19 cellular contexts compared by ENCODE assay signal in genomic region chr19:4444765-4445741, GRCh38. TPM values are rescaled to one million over a fixed set of nuclear protein-coding genes. Genes with fewer than 3 reads are reported as not detected.
DNase-seq lines count a peak whose midpoint lies in the region; ATAC-seq, FAIRE-seq and TF ChIP-seq lines count a peak whose summit lies in the region.
"Had no signal": no experiment of that assay in that cellular context is flagged by ENCODE, and none has a peak within 500 bp of the region (broad histone marks: within the 10 kb centered on the region; RNA-seq: fewer than 3 reads in every experiment).

No MANE protein-coding gene starts in this region.

- H3K4me1 ChIP-seq in DND-41 (ENCODE audit: insufficient read depth, low read length) (no peaks in the 10 kb centered on the region), HUES48 (ENCODE audit: control insufficient read depth, insufficient read depth, low read length) (no peaks in the 10 kb centered on the region), K562 (replicated peaks in 1 of 2; ENCODE audit: control insufficient read depth in 2 of 2, insufficient read depth in 2 of 2, low read length in 2 of 2) (peaks cover 0 to 68% of the 10 kb centered on the region in 2 experiments; a peak in 3 of 5 replicates), neuronal stem cell (ENCODE audit: control insufficient read depth in 2 of 2, insufficient read depth in 1 of 2, low read depth in 1 of 2, low read length in 2 of 2) (peaks cover 0 to 2% of the 10 kb centered on the region in 2 donors)
- H3K4me1 ChIP-seq: transverse colon had no signal

- TF ChIP-seq RAD21 in K562 (CRISPR knock-in tag; conservative IDR thresholded peaks at IDR 0.05 in 1 of 2, IDR thresholded peaks at IDR 0.05 in 1 of 2): no peak

- in situ Hi-C loops in K562 (cut with MboI): no loop called here

- ATAC-seq in DND-41 (ENCODE audit: insufficient read depth, low read depth) (peak; percentile 4; the same call in 1 of the 3 replicates), K562 (peak; percentile 6; the same call in 2 of the 3 replicates)
- no peak for ATAC-seq in activated CD8-positive, alpha-beta T cell treated with anti-CD3 and anti-CD28 coated beads, Interleukin-2, amount 10 ng/mL, durations not matched to agents 7 days and 5 days

- intact Hi-C loops in K562 (cut with micrococcal nuclease): no loop called here

- no peak overlapping the region for H3K18ac ChIP-seq in neuronal stem cell (ENCODE audit: low read length)

- no peak for TF ChIP-seq CTCF in DND-41 (IDR thresholded peaks at IDR 0.05; ENCODE audit: borderline replicate concordance, extremely low read depth, low read length, poor library complexity, severe bottlenecking)
- no peak for TF ChIP-seq CTCF in K562 (IDR thresholded peaks at IDR 0.05 in 2 of 3, conservative IDR thresholded peaks at IDR 0.05 in 1 of 3; ENCODE audit: insufficient read depth in 2 of 3, low read depth in 1 of 3, low read length in 3 of 3)

- H3K9me3 ChIP-seq in DND-41 (ENCODE audit: insufficient read depth, low read length, severe bottlenecking) (no peaks in the 10 kb centered on the region), HUES48 (ENCODE audit: control insufficient read depth, insufficient read depth, low read length) (no peaks in the 10 kb centered on the region), K562 (replicated peaks; ENCODE audit: control insufficient read depth, insufficient read depth, low read depth, low read length) (no peaks in the 10 kb centered on the region), neuronal stem cell (replicated peaks in 1 of 2; ENCODE audit: control insufficient read depth in 2 of 2, insufficient read depth in 1 of 2, low read depth in 1 of 2, low read length in 2 of 2) (peaks cover 0 to 1% of the 10 kb centered on the region in 2 donors)
- H3K9me3 ChIP-seq: transverse colon had no signal

- H3K4me2 ChIP-seq in DND-41 (ENCODE audit: insufficient read depth, low read length) (no peak overlapping the region), K562 (ENCODE audit: insufficient read depth, low read length) (no peak overlapping the region), neuronal stem cell (ENCODE audit: insufficient read depth, low read length, poor library complexity, severe bottlenecking) (no peak overlapping the region)

- H3K4me3 ChIP-seq in DND-41 (ENCODE audit: low read depth in 1 of 2, low read length in 2 of 2): no peak overlapping the region
- no peak overlapping the region for H3K4me3 ChIP-seq in HUES48 (ENCODE audit: low read depth, low read length)
- H3K4me3 ChIP-seq in K562: no peak overlapping the region
- H3K4me3 ChIP-seq in neuronal stem cell (ENCODE audit: low read length in 2 of 2): no peak overlapping the region
- H3K4me3 ChIP-seq: transverse colon had no signal

- no peak overlapping the region for H2BK120ac ChIP-seq in neuronal stem cell (ENCODE audit: low read depth, low read length)

- H3K36me3 Mint-ChIP-seq in activated CD8-positive, alpha-beta T cell treated with anti-CD3 and anti-CD28 coated beads, Interleukin-2, amount 10 ng/mL, durations not matched to agents 7 days and 5 days (ENCODE audit: low read depth): peaks cover 37% of the 10 kb centered on the region

- POLR2A ChIA-PET in K562 (lab: Yijun Ruan, JAX): interaction anchor here (0.5 to 7.4 kb wide), 8 partner anchors 9 to 181 kb away, joined by 3 to 60 read pairs (median 4); partner anchors contain the start of gene CHAF1A
- POLR2A ChIA-PET in activated CD8-positive, alpha-beta T cell treated with anti-CD3 and anti-CD28 coated beads, Interleukin-2, amount 10 ng/mL, durations not matched to agents 7 days and 5 days (lab: Charles Lee): no interaction called here

- H2BK12ac ChIP-seq in neuronal stem cell (ENCODE audit: low read length): no peak overlapping the region

- 87% methylated on average over 31 of the region's 36 CpGs for WGBS in K562 (ENCODE audit: insufficient coverage, low coverage, missing lambda C conversion rate)
- no CpG with 5 or more reads among the region's 36 CpGs for WGBS in neuronal stem cell (ENCODE audit: extremely low coverage in 2 of 2, insufficient read length in 2 of 2, insufficient replicate concordance in 1 of 2), 2 donors

- no peaks in the 10 kb centered on the region for H3K27me3 Mint-ChIP-seq in activated CD8-positive, alpha-beta T cell treated with anti-CD3 and anti-CD28 coated beads, Interleukin-2, amount 10 ng/mL, durations not matched to agents 7 days and 5 days (ENCODE audit: low read depth)
- H3K27me3 Mint-ChIP-seq: CD4-positive, CD25-positive, alpha-beta regulatory T cell had no signal

- DNase-seq in DND-41 (no peak), K562 (ENCODE audit: extremely low read depth in 1 of 4, low spot score in 3 of 4) (peak in 3 of 4 experiments; percentile 8 to 14 (median 9)), neuronal stem cell (ENCODE audit: low spot score) (no peak), HCEC 1CT (no peak), HUDEP-2 (lab: John Stamatoyannopoulos, UW; ENCODE audit: unreplicated experiment in 76 of 76) (no peak), DMS153 treated with DMSO at 0.1 percent for 48 hours (lab: John Stamatoyannopoulos, UW; ENCODE audit: unreplicated experiment) (no peak)
- no peak for DNase-seq in activated CD8-positive, alpha-beta T cell treated with anti-CD3 and anti-CD28 coated beads, Interleukin-2, amount 10 ng/mL, durations not matched to agents 7 days and 5 days
- DNase-seq: activated effector memory CD4-positive, alpha-beta T cell treated with anti-CD3 and anti-CD28 coated beads, Interleukin-2, amount 50 U/mL, for 16 hours; anterior cingulate cortex; CD4-positive, CD25-positive, alpha-beta regulatory T cell; cortex of kidney; NCI-H1930; NCI-H510A treated with DMSO at 0.1 percent for 48 hours; occipital lobe; transverse colon; WERI-Rb-1 had no signal

- H2BK5ac ChIP-seq in neuronal stem cell (ENCODE audit: low read length): peak overlapping the region; percentile 5

- H3K27ac ChIP-seq in DND-41 (ENCODE audit: low read length) (no peak overlapping the region), HUES48 (ENCODE audit: low read depth, low read length) (peak overlapping the region; percentile 14), K562 (ENCODE audit: extremely low read depth, low read depth, low read length) (no peak overlapping the region), neuronal stem cell (replicated peaks; ENCODE audit: low read length) (no peak overlapping the region)
- H3K27ac ChIP-seq: transverse colon, WERI-Rb-1 had no signal

- CTCF ChIA-PET in K562 (lab: Yijun Ruan, JAX; ENCODE audit: low intra/inter-chr PET ratio): interaction anchor here (0.6 kb wide), 1 partner anchor 1275 kb away, joined by 4 read pairs; the partner anchor contains the start of gene LONP1
- CTCF ChIA-PET in activated CD8-positive, alpha-beta T cell treated with anti-CD3 and anti-CD28 coated beads, Interleukin-2, amount 10 ng/mL, durations not matched to agents 7 days and 5 days (lab: Charles Lee): no interaction called here

- H3K9ac ChIP-seq in DND-41 (ENCODE audit: low read depth, low read length) (no peak overlapping the region), HUES48 (ENCODE audit: low read depth, low read length) (no peak overlapping the region), K562 (ENCODE audit: insufficient read depth in 1 of 2, low read depth in 2 of 2, low read length in 2 of 2) (peak overlapping the region in 1 of 2 experiments; percentile 36; a peak in 1 of 4 replicates), neuronal stem cell (ENCODE audit: low read depth, low read length, poor library complexity) (no peak overlapping the region)

- H4K20me1 ChIP-seq in DND-41 (ENCODE audit: insufficient read depth, low read length) (peaks cover 79% of the 10 kb centered on the region), K562 (replicated peaks; ENCODE audit: control insufficient read depth, insufficient read depth, low read length) (no peaks in the 10 kb centered on the region; the same call in 1 of the 2 replicates)

- H3K9me3 Mint-ChIP-seq in activated CD8-positive, alpha-beta T cell treated with anti-CD3 and anti-CD28 coated beads, Interleukin-2, amount 10 ng/mL, durations not matched to agents 7 days and 5 days (ENCODE audit: insufficient read depth): no peaks in the 10 kb centered on the region
- H3K9me3 Mint-ChIP-seq: CD4-positive, CD25-positive, alpha-beta regulatory T cell had no signal

- H3K79me2 ChIP-seq in DND-41 (ENCODE audit: insufficient read depth, low read length) (peaks cover 5% of the 10 kb centered on the region; the same call in 1 of the 2 replicates), K562 (ENCODE audit: control insufficient read depth, insufficient read depth, low read length) (no peaks in the 10 kb centered on the region)

- H2AFZ ChIP-seq in DND-41 (ENCODE audit: low read depth, low read length) (no peak overlapping the region), K562 (ENCODE audit: low read depth, low read length) (no peak overlapping the region), neuronal stem cell (ENCODE audit: low read length) (no peak overlapping the region)

- H3K27ac Mint-ChIP-seq in activated CD8-positive, alpha-beta T cell treated with anti-CD3 and anti-CD28 coated beads, Interleukin-2, amount 10 ng/mL, durations not matched to agents 7 days and 5 days: no peak overlapping the region
- H3K27ac Mint-ChIP-seq: CD4-positive, CD25-positive, alpha-beta regulatory T cell had no signal

- H3K36me3 ChIP-seq in DND-41 (ENCODE audit: insufficient read depth, low read length) (peaks cover 93% of the 10 kb centered on the region), HUES48 (ENCODE audit: control insufficient read depth, insufficient read depth, low read length) (peaks cover 72% of the 10 kb centered on the region), K562 (ENCODE audit: control insufficient read depth, insufficient read depth, low read length) (peaks cover 90% of the 10 kb centered on the region; the same call in 2 of the 3 replicates), neuronal stem cell (replicated peaks in 1 of 2; ENCODE audit: control insufficient read depth in 2 of 2, insufficient read depth in 2 of 2, low read length in 2 of 2) (peaks cover 55 to 95% of the 10 kb centered on the region in 2 donors)

- no peaks in the 10 kb centered on the region for H3K4me1 Mint-ChIP-seq in activated CD8-positive, alpha-beta T cell treated with anti-CD3 and anti-CD28 coated beads, Interleukin-2, amount 10 ng/mL, durations not matched to agents 7 days and 5 days (ENCODE audit: low read depth)

- no peaks in the 10 kb centered on the region for H3K27me3 ChIP-seq in DND-41 (ENCODE audit: insufficient read depth, low read length, poor library complexity)
- no peaks in the 10 kb centered on the region for H3K27me3 ChIP-seq in HUES48 (ENCODE audit: control insufficient read depth, insufficient read depth, low read length)
- H3K27me3 ChIP-seq in K562 (ENCODE audit: control insufficient read depth in 2 of 2, insufficient read depth in 2 of 2, low read length in 2 of 2): no peaks in the 10 kb centered on the region
- H3K27me3 ChIP-seq in neuronal stem cell (ENCODE audit: control insufficient read depth in 3 of 3, insufficient read depth in 3 of 3, low read depth in 1 of 3, low read length in 3 of 3): no peaks in the 10 kb centered on the region
- H3K27me3 ChIP-seq: transverse colon had no signal

- no peak overlapping the region for H2AK5ac ChIP-seq in neuronal stem cell (ENCODE audit: low read depth, low read length)

- TF ChIP-seq POLR2A in K562 (conservative IDR thresholded peaks at IDR 0.05): peak; percentile 44

- BruUV-seq in K562 (replicated peaks; lab: Mats Ljungman, UMichigan): TSS peak; percentile 72

- FAIRE-seq in K562 (lab: Jason Lieb, UNC): no peak
- FAIRE-seq: G401.6, RCC 7860 had no signal

- H3K79me1 ChIP-seq in neuronal stem cell (ENCODE audit: low read depth, low read length): peaks cover 9% of the 10 kb centered on the region

- peak overlapping the region; percentile 31 for H3K23ac ChIP-seq in neuronal stem cell (ENCODE audit: low read depth, low read length, poor library complexity)

- no peaks in the 10 kb centered on the region for H3K9me1 ChIP-seq in K562 (ENCODE audit: control insufficient read depth, insufficient read depth, low read length)

- H3K14ac ChIP-seq in neuronal stem cell (ENCODE audit: low read length): no peak overlapping the region

- no peak for TF ChIP-seq EP300 in K562 (IDR thresholded peaks at IDR 0.05; ENCODE audit: low read length)

- no peak overlapping the region for H3K4me3 Mint-ChIP-seq in activated CD8-positive, alpha-beta T cell treated with anti-CD3 and anti-CD28 coated beads, Interleukin-2, amount 10 ng/mL, durations not matched to agents 7 days and 5 days
- H3K4me3 Mint-ChIP-seq: CD4-positive, CD25-positive, alpha-beta regulatory T cell had no signal

- H4K91ac ChIP-seq in neuronal stem cell (ENCODE audit: low read depth, low read length, poor library complexity): no peak overlapping the region

- H4K8ac ChIP-seq in neuronal stem cell (ENCODE audit: low read depth, low read length): peak overlapping the region; percentile 65

- no peak overlapping the region for H3K4ac ChIP-seq in neuronal stem cell (ENCODE audit: low read length)

- H2BK15ac ChIP-seq in neuronal stem cell (ENCODE audit: low read length): no peak overlapping the region

RNA-seq across cellular contexts. Expression of gene UBXN6, which starts 12.5 kb away (rescaled TPM):
- total RNA-seq in K562 (2011; cell fraction: chromatin; rRNA removed; ENCODE audit: low replicate concordance): 23.2 and 58.0 TPM in 2 replicates
- 57.5 and 64.5 TPM in 2 replicates for total RNA-seq in K562 (2011; cell fraction: nucleolus; rRNA removed)
- total RNA-seq in K562 (2011; cell fraction: nucleoplasm; rRNA removed): 32.2 and 37.0 TPM in 2 replicates
- total RNA-seq in K562 (2014; rRNA removed) (49.7 and 63.6 TPM in 2 replicates), K562 (2014; rRNA removed; fragmentation: Illumina TruSeq; extraction: Trizol) (8.6 and 11.0 TPM in 2 replicates), K562 (2015; rRNA removed; fragmentation: Illumina TruSeq; extraction: Trizol) (29.5 and 33.1 TPM in 2 replicates), K562 (2021) (80.8 and 90.2 TPM in 2 replicates)
- polyA plus RNA-seq in K562 (2011; rRNA removed) (38.2 and 51.7 TPM in 2 replicates), K562 (2014; fragmentation: Illumina TruSeq; extraction: Trizol) (17.5 and 45.2 TPM in 2 replicates), K562 (2014; fragmentation: Nextera tagmentation; extraction: Ambion mirVana) (1 to 10 TPM in 1 of 2 experiments, under 1 TPM in 1; 0.48 to 1.8 TPM), K562 (2014; rRNA removed) (59.4 and 59.7 TPM in 2 replicates)
- 58.6 and 121 TPM in 2 replicates for polyA plus RNA-seq in K562 (2011; cell fraction: cytosol; rRNA removed)
- 54.4 and 74.2 TPM in 2 replicates for polyA plus RNA-seq in K562 (2011; cell fraction: nucleus; rRNA removed)
- 56.8 and 86.6 TPM in 2 replicates for polyA plus RNA-seq in K562 (2012)
- polyA minus RNA-seq in K562 (2011; rRNA and poly(A)+ RNA removed): 17.1 and 20.7 TPM in 2 replicates
- 32.3 and 41.4 TPM in 2 replicates for polyA minus RNA-seq in K562 (2011; cell fraction: cytosol; rRNA and poly(A)+ RNA removed)
- 14.9 and 15.9 TPM in 2 replicates for polyA minus RNA-seq in K562 (2011; cell fraction: nucleus; rRNA and poly(A)+ RNA removed)
- 28.2 TPM for polyA plus RNA-seq in neuronal stem cell (2013, experiment 1 of 2)
- 29.6 TPM for polyA plus RNA-seq in neuronal stem cell (2013, experiment 2 of 2)
- total RNA-seq in activated CD8-positive, alpha-beta T cell treated with anti-CD3 and anti-CD28 coated beads, Interleukin-2, amount 10 ng/mL, durations not matched to agents 7 days and 5 days: 10 to 100 TPM; 34.1 to 36.6 TPM

RNA-seq across cellular contexts. Expression of gene HDGFL2, which starts 27.0 kb away (rescaled TPM):
- 18.0 and 40.2 TPM in 2 replicates for total RNA-seq in K562 (2011; cell fraction: chromatin; rRNA removed; ENCODE audit: low replicate concordance)
- total RNA-seq in K562 (2011; cell fraction: nucleolus; rRNA removed): 25.8 and 27.2 TPM in 2 replicates
- 18.5 and 20.0 TPM in 2 replicates for total RNA-seq in K562 (2011; cell fraction: nucleoplasm; rRNA removed)
- total RNA-seq in K562 (2014; rRNA removed) (48.7 and 61.7 TPM in 2 replicates), K562 (2014; rRNA removed; fragmentation: Illumina TruSeq; extraction: Trizol) (10.7 and 12.3 TPM in 2 replicates), K562 (2015; rRNA removed; fragmentation: Illumina TruSeq; extraction: Trizol) (27.9 and 29.4 TPM in 2 replicates), K562 (2021) (39.7 and 45.9 TPM in 2 replicates)
- polyA plus RNA-seq in K562 (2011; rRNA removed) (14.3 and 21.1 TPM in 2 replicates), K562 (2014; fragmentation: Illumina TruSeq; extraction: Trizol) (16.0 and 27.4 TPM in 2 replicates), K562 (2014; fragmentation: Nextera tagmentation; extraction: Ambion mirVana) (under 1 TPM; 0.13 to 0.21 TPM), K562 (2014; rRNA removed) (39.7 and 50.8 TPM in 2 replicates)
- polyA plus RNA-seq in K562 (2011; cell fraction: cytosol; rRNA removed): 10.7 and 15.1 TPM in 2 replicates
- 32.8 and 44.3 TPM in 2 replicates for polyA plus RNA-seq in K562 (2011; cell fraction: nucleus; rRNA removed)
- 29.5 and 31.2 TPM in 2 replicates for polyA plus RNA-seq in K562 (2012)
- 9.0 and 10.3 TPM in 2 replicates for polyA minus RNA-seq in K562 (2011; rRNA and poly(A)+ RNA removed)
- polyA minus RNA-seq in K562 (2011; cell fraction: cytosol; rRNA and poly(A)+ RNA removed): 14.8 and 23.0 TPM in 2 replicates
- polyA minus RNA-seq in K562 (2011; cell fraction: nucleus; rRNA and poly(A)+ RNA removed): 6.3 and 9.2 TPM in 2 replicates
- polyA plus RNA-seq in neuronal stem cell (2013, experiment 1 of 2): 73.8 TPM
- polyA plus RNA-seq in neuronal stem cell (2013, experiment 2 of 2): 75.2 TPM
- total RNA-seq in activated CD8-positive, alpha-beta T cell treated with anti-CD3 and anti-CD28 coated beads, Interleukin-2, amount 10 ng/mL, durations not matched to agents 7 days and 5 days: 10 to 100 TPM; 53.9 to 57.6 TPM

RNA-seq across cellular contexts. Expression of gene CHAF1A, which starts 42.6 kb away (rescaled TPM):
- 122 and 169 TPM in 2 replicates for total RNA-seq in K562 (2011; cell fraction: chromatin; rRNA removed; ENCODE audit: low replicate concordance)
- 101 and 121 TPM in 2 replicates for total RNA-seq in K562 (2011; cell fraction: nucleolus; rRNA removed)
- total RNA-seq in K562 (2011; cell fraction: nucleoplasm; rRNA removed): 83.4 and 88.4 TPM in 2 replicates
- total RNA-seq in K562 (2014; rRNA removed) (61.1 and 78.3 TPM in 2 replicates), K562 (2014; rRNA removed; fragmentation: Illumina TruSeq; extraction: Trizol) (32.5 and 42.6 TPM in 2 replicates), K562 (2015; rRNA removed; fragmentation: Illumina TruSeq; extraction: Trizol) (51.4 and 51.8 TPM in 2 replicates), K562 (2021) (78.6 and 86.9 TPM in 2 replicates)
- polyA plus RNA-seq in K562 (2011; rRNA removed) (32.0 and 35.3 TPM in 2 replicates), K562 (2014; fragmentation: Illumina TruSeq; extraction: Trizol) (45.2 and 59.3 TPM in 2 replicates), K562 (2014; fragmentation: Nextera tagmentation; extraction: Ambion mirVana) (1 to 10 TPM; 1.6 to 2.1 TPM), K562 (2014; rRNA removed) (65.4 and 73.4 TPM in 2 replicates)
- polyA plus RNA-seq in K562 (2011; cell fraction: cytosol; rRNA removed): 33.8 and 95.9 TPM in 2 replicates
- 46.7 and 100 TPM in 2 replicates for polyA plus RNA-seq in K562 (2011; cell fraction: nucleus; rRNA removed)
- polyA plus RNA-seq in K562 (2012): 65.6 and 65.8 TPM in 2 replicates
- polyA minus RNA-seq in K562 (2011; rRNA and poly(A)+ RNA removed): 33.8 and 38.5 TPM in 2 replicates
- polyA minus RNA-seq in K562 (2011; cell fraction: cytosol; rRNA and poly(A)+ RNA removed): 43.1 and 61.4 TPM in 2 replicates
- polyA minus RNA-seq in K562 (2011; cell fraction: nucleus; rRNA and poly(A)+ RNA removed): 35.1 and 42.1 TPM in 2 replicates
- polyA plus RNA-seq in neuronal stem cell (2013, experiment 1 of 2): 59.2 TPM
- 56.4 TPM for polyA plus RNA-seq in neuronal stem cell (2013, experiment 2 of 2)
- total RNA-seq in activated CD8-positive, alpha-beta T cell treated with anti-CD3 and anti-CD28 coated beads, Interleukin-2, amount 10 ng/mL, durations not matched to agents 7 days and 5 days: 100 to 1,000 TPM in 1 of 2 experiments, 10 to 100 TPM in 1; 95.3 to 104 TPM

RNA-seq across cellular contexts. Expression of gene SH3GL1, which starts 44.7 kb away (rescaled TPM):
- 74.6 and 119 TPM in 2 replicates for total RNA-seq in K562 (2011; cell fraction: chromatin; rRNA removed; ENCODE audit: low replicate concordance)
- total RNA-seq in K562 (2011; cell fraction: nucleolus; rRNA removed): 59.7 and 60.0 TPM in 2 replicates
- total RNA-seq in K562 (2011; cell fraction: nucleoplasm; rRNA removed): 58.7 and 78.3 TPM in 2 replicates
- total RNA-seq in K562 (2014; rRNA removed) (48.0 and 60.1 TPM in 2 replicates), K562 (2014; rRNA removed; fragmentation: Illumina TruSeq; extraction: Trizol) (6.1 and 9.4 TPM in 2 replicates), K562 (2015; rRNA removed; fragmentation: Illumina TruSeq; extraction: Trizol) (28.6 and 29.1 TPM in 2 replicates), K562 (2021) (72.0 and 75.3 TPM in 2 replicates)
- polyA plus RNA-seq in K562 (2011; rRNA removed) (25.7 and 44.0 TPM in 2 replicates), K562 (2014; fragmentation: Illumina TruSeq; extraction: Trizol) (25.5 and 57.0 TPM in 2 replicates), K562 (2014; fragmentation: Nextera tagmentation; extraction: Ambion mirVana) (1 to 10 TPM; 1.7 to 2.1 TPM), K562 (2014; rRNA removed) (58.5 and 64.7 TPM in 2 replicates)
- 41.8 and 96.4 TPM in 2 replicates for polyA plus RNA-seq in K562 (2011; cell fraction: cytosol; rRNA removed)
- polyA plus RNA-seq in K562 (2011; cell fraction: nucleus; rRNA removed): 68.2 and 94.2 TPM in 2 replicates
- polyA plus RNA-seq in K562 (2012): 51.2 and 58.7 TPM in 2 replicates
- polyA minus RNA-seq in K562 (2011; rRNA and poly(A)+ RNA removed): 8.2 and 13.7 TPM in 2 replicates
- polyA minus RNA-seq in K562 (2011; cell fraction: cytosol; rRNA and poly(A)+ RNA removed): 31.3 and 36.5 TPM in 2 replicates
- polyA minus RNA-seq in K562 (2011; cell fraction: nucleus; rRNA and poly(A)+ RNA removed): 17.4 and 22.5 TPM in 2 replicates
- polyA plus RNA-seq in neuronal stem cell (2013, experiment 1 of 2): 88.3 TPM
- polyA plus RNA-seq in neuronal stem cell (2013, experiment 2 of 2): 86.1 TPM
- total RNA-seq in activated CD8-positive, alpha-beta T cell treated with anti-CD3 and anti-CD28 coated beads, Interleukin-2, amount 10 ng/mL, durations not matched to agents 7 days and 5 days: 10 to 100 TPM; 65.1 to 67.9 TPM

Comparison
In these comparisons a context has a peak if more than half of its experiments do, and no peak if none do; other contexts are left out.
1. DNase-seq: peak in K562 (3 of 4); none in DND-41 (single experiment), neuronal stem cell (single experiment), HCEC 1CT (single experiment), activated CD8-positive, alpha-beta T cell treated with anti-CD3 and anti-CD28 coated beads, Interleukin-2, amount 10 ng/mL, durations not matched to agents 7 days and 5 days (single experiment), HUDEP-2 (0 of 76) and DMS153 treated with DMSO at 0.1 percent for 48 hours (single experiment).